ENCODE assay signal across 4 cellular contexts in genomic region chr2:147164563-147164962, GRCh38.
"Had no signal": no experiment of that assay in that cellular context is flagged by ENCODE, and none has a peak within 500 bp of the region (broad histone marks: within the 10 kb centered on the region; RNA-seq: fewer than 3 reads in every experiment).

No MANE protein-coding gene starts in this region.

- H3K4me1 Mint-ChIP-seq: GM23338, H9 had no signal

- H3K4me3 Mint-ChIP-seq: GM23338, H9 had no signal

- DNase-seq: H9, HCEC 1CT, IMR-90 had no signal

- H3K27ac Mint-ChIP-seq: GM23338 had no signal

- H3K9me3 Mint-ChIP-seq: GM23338, H9 had no signal

- H3K4me3 ChIP-seq: GM23338 had no signal

- ATAC-seq: GM23338 had no signal
